Comparison of ENCODE assay signal across 14 cellular contexts in genomic region chr2:154392256-154392655, GRCh38.
DNase-seq lines count a peak whose midpoint lies in the region; ATAC-seq and FAIRE-seq lines count a peak whose summit lies in the region.
"Had no signal": no experiment of that assay in that cellular context is flagged by ENCODE, and none has a peak within 500 bp of the region (broad histone marks: within the 10 kb centered on the region; RNA-seq: fewer than 3 reads in every experiment).

No MANE protein-coding gene starts in this region.

- H3K27me3 ChIP-seq in small intestine (ENCODE audit: control insufficient read depth in 2 of 2, insufficient read depth in 2 of 2, low read length in 2 of 2): no peaks in the 10 kb centered on the region
- no peaks in the 10 kb centered on the region for H3K27me3 ChIP-seq in CD4-positive, alpha-beta memory T cell (ENCODE audit: insufficient read depth, low read length)
- H3K27me3 ChIP-seq: SJCRH30 had no signal

- peaks cover 0 to 18% (median 9%) of the 10 kb centered on the region in 8 donors for H3K9me3 Mint-ChIP-seq in CD4-positive, alpha-beta memory T cell

- no peaks in the 10 kb centered on the region for H3K36me3 Mint-ChIP-seq in CD4-positive, alpha-beta memory T cell

- DNase-seq in MV-4-11 (lab: John Stamatoyannopoulos, UW) (peak; percentile 14), KBM-7 (no peak), small intestine (no peak), C1 segment of cervical spinal cord (lab: John Stamatoyannopoulos, UW) (no peak)
- no peak for DNase-seq in CD4-positive, alpha-beta memory T cell
- DNase-seq: midbrain, NCI-H1092, NCI-H748 treated with DMSO at 0.1 percent for 48 hours, SJCRH30 had no signal

- H3K27ac Mint-ChIP-seq in CD4-positive, alpha-beta memory T cell: no peak overlapping the region

- no peaks in the 10 kb centered on the region for H3K27me3 Mint-ChIP-seq in CD4-positive, alpha-beta memory T cell

- no peak overlapping the region for H3K4me3 ChIP-seq in small intestine (ENCODE audit: low read depth in 1 of 2, low read length in 2 of 2)
- no peak overlapping the region for H3K4me3 ChIP-seq in CD4-positive, alpha-beta memory T cell (ENCODE audit: low read length in 2 of 2)
- H3K4me3 ChIP-seq: SJCRH30 had no signal

- CTCF ChIA-PET in CD4-positive, alpha-beta memory T cell (lab: Charles Lee; ENCODE audit: partially characterized antibody): no interaction called here

- intact Hi-C loops in CD4-positive, alpha-beta memory T cell (cut with micrococcal nuclease): no loop called here

- in situ Hi-C loops in KBM-7 (cut with MboI; ENCODE audit: low pct_unique_long_range_greater_than_20kb, low sequenced_read_pairs): no loop called here

- POLR2A ChIA-PET in CD4-positive, alpha-beta memory T cell (lab: Charles Lee; ENCODE audit: partially characterized antibody): no interaction called here

- no peaks in the 10 kb centered on the region for H3K4me1 Mint-ChIP-seq in CD4-positive, alpha-beta memory T cell

- H3K36me3 ChIP-seq in small intestine (ENCODE audit: control insufficient read depth in 2 of 2, insufficient read depth in 2 of 2, low read length in 2 of 2): no peaks in the 10 kb centered on the region
- no peaks in the 10 kb centered on the region for H3K36me3 ChIP-seq in CD4-positive, alpha-beta memory T cell (ENCODE audit: insufficient read depth, low read length)
- H3K36me3 ChIP-seq: SJCRH30 had no signal

- no peaks in the 10 kb centered on the region for H3K4me1 ChIP-seq in small intestine (ENCODE audit: control insufficient read depth in 2 of 2, insufficient read depth in 1 of 2, low read depth in 1 of 2, low read length in 1 of 2)
- H3K4me1 ChIP-seq in CD4-positive, alpha-beta memory T cell (ENCODE audit: insufficient read depth, low read length): no peaks in the 10 kb centered on the region
- H3K4me1 ChIP-seq: SJCRH30 had no signal

- ATAC-seq in GM18519 (IDR thresholded peaks at IDR 0.05; ENCODE audit: low FRiP score, unreplicated experiment) (peak; percentile 92), GM21423 (IDR thresholded peaks at IDR 0.05; ENCODE audit: unreplicated experiment) (peak; percentile 92), HG02981 (IDR thresholded peaks at IDR 0.05; ENCODE audit: unreplicated experiment) (peak; percentile 94)

- no peak overlapping the region for H3K4me3 Mint-ChIP-seq in CD4-positive, alpha-beta memory T cell

- FAIRE-seq in small intestine (lab: Jason Lieb, UNC): no peak
- FAIRE-seq: colon, GM19239 had no signal

- H3K27ac ChIP-seq in small intestine (ENCODE audit: low read depth in 1 of 2, low read length in 1 of 2): no peak overlapping the region
- no peak overlapping the region for H3K27ac ChIP-seq in CD4-positive, alpha-beta memory T cell (ENCODE audit: low read depth, low read length)
- H3K27ac ChIP-seq: SJCRH30 had no signal

- H3K9me3 ChIP-seq in small intestine (ENCODE audit: control insufficient read depth, low read depth): no peaks in the 10 kb centered on the region
- H3K9me3 ChIP-seq in CD4-positive, alpha-beta memory T cell (ENCODE audit: control insufficient read depth in 1 of 2, low read length in 2 of 2): no peaks in the 10 kb centered on the region
- H3K9me3 ChIP-seq: SJCRH30 had no signal

- WGBS in small intestine, 3 donors: 68 to 75% (median 69%) methylated on average over 1 of the region's 1 CpG
